In the genomic region with DNA sequence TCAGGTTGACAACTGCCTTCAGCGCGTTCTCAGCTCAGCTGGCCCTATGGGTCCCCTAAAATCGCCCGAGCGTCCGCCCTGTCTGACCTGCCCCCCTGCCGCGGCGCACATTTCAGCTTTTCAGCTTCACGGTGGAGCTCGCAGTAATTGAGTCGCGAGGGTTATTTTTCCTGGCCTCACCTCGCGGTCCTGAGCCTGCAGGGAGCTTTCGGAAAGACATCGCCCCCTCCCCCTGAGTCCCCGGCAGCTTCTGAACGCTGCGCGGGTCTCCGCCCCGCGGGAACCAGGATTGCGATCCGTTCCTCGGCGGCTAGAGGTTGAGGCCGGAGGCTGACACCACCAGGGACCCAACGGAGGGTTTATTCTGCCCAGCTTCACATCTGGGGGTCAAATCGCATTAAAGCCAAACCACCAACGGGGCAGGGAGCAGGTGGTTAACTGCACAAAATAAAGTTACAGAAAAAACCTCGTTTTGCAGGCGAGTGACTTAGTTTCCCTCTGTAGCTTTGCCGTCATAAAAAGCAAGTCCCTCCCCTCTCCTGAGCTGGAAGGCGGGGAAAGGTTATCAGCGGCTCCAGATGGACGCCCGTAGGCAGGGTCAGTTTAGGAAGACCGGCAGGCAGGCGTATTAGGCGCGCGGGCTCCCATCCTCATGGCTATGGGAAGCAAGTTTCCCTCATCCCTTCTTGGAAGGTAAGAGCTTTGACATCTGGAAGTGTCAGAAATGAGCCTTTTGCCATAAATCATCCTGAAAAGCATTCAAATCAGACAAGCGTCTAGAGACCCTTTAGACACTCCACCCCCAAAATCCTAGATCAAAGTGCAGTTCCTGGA, we compare ENCODE assay signal across 12 cellular contexts. TPM values are rescaled to one million over a fixed set of nuclear protein-coding genes. Genes with fewer than 3 reads are reported as not detected.
DNase-seq lines count a peak whose midpoint lies in the region; ATAC-seq and TF ChIP-seq lines count a peak whose summit lies in the region.
"Had no signal": no experiment of that assay in that cellular context is flagged by ENCODE, and none has a peak within 500 bp of the region (broad histone marks: within the 10 kb centered on the region; RNA-seq: fewer than 3 reads in every experiment).

No MANE protein-coding gene starts in this region.

- peak overlapping the region; percentile 49 for H4K8ac ChIP-seq in mesenchymal stem cell (ENCODE audit: low read length)

- H3K27ac Mint-ChIP-seq in activated naive CD4-positive, alpha-beta T cell treated with anti-CD3 and anti-CD28 coated beads, Interleukin-2, amount 10 ng/mL, durations not matched to agents 7 days and 5 days = peak overlapping the region; percentile 28
- H3K27ac Mint-ChIP-seq in activated naive CD4-positive, alpha-beta T cell treated with anti-CD3 and anti-CD28 coated beads, Interleukin-2, amount 50 U/mL, for 72 hours = no peak overlapping the region

- H3K9me3 ChIP-seq in mesenchymal stem cell (ENCODE audit: control insufficient read depth, low read length) = no peaks in the 10 kb centered on the region

- POLR2A ChIA-PET in GM10248 (lab: Yijun Ruan, JAX) = no interaction called here

- no peak overlapping the region for H2BK120ac ChIP-seq in mesenchymal stem cell (ENCODE audit: low read depth, low read length)

- H3K27me3 ChIP-seq in dorsolateral prefrontal cortex (peaks cover 20 to 100% (median 94%) of the 10 kb centered on the region in 45 donors), mesenchymal stem cell (ENCODE audit: control insufficient read depth in 1 of 2, insufficient read depth in 1 of 2, low read length in 2 of 2) (no peaks in the 10 kb centered on the region)

- no peaks in the 10 kb centered on the region for H3K36me3 Mint-ChIP-seq in activated naive CD4-positive, alpha-beta T cell treated with anti-CD3 and anti-CD28 coated beads, Interleukin-2, amount 10 ng/mL, durations not matched to agents 7 days and 5 days
- peaks cover 26 to 50% of the 10 kb centered on the region in 2 donors for H3K36me3 Mint-ChIP-seq in activated naive CD4-positive, alpha-beta T cell treated with anti-CD3 and anti-CD28 coated beads, Interleukin-2, amount 50 U/mL, for 72 hours

- CTCF ChIA-PET in activated naive CD4-positive, alpha-beta T cell treated with anti-CD3 and anti-CD28 coated beads, Interleukin-2, amount 10 ng/mL, durations not matched to agents 7 days and 5 days (lab: Charles Lee) = no interaction called here
- CTCF ChIA-PET in GM10248 (lab: Yijun Ruan, JAX) = interaction anchor here (0.7 to 1.6 kb wide), 3 partner anchors 10 to 13 kb away, joined by 3 read pairs; partner anchors contain the start of gene TWIST1

- TF ChIP-seq CTCF in dorsolateral prefrontal cortex (IDR thresholded peaks at IDR 0.05 in 54 of 56, conservative IDR thresholded peaks at IDR 0.05 in 2 of 56; ENCODE audit: low read depth in 1 of 56, partially characterized antibody in 56 of 56) = no peak
- no peak for TF ChIP-seq CTCF in GM10248 (IDR thresholded peaks at IDR 0.05; ENCODE audit: control extremely low read depth, extremely low read depth, low read depth, missing control alignments)

- peak overlapping the region in 45 of 59 donors; percentile 2 to 59 (median 40) for H3K4me3 ChIP-seq in dorsolateral prefrontal cortex
- H3K4me3 ChIP-seq in mesenchymal stem cell (ENCODE audit: insufficient read depth in 1 of 2, low read depth in 1 of 2, low read length in 2 of 2) = peak overlapping the region; percentile 57 to 83
- peak overlapping the region; percentile 44 for H3K4me3 ChIP-seq in urinary bladder (ENCODE audit: low read depth, low read length)

- H3K4ac ChIP-seq in mesenchymal stem cell (ENCODE audit: low read depth in 1 of 2, low read length in 2 of 2) = peak overlapping the region in 1 of 2 experiments; percentile 73

- no peak for DNase-seq in activated naive CD4-positive, alpha-beta T cell treated with anti-CD3 and anti-CD28 coated beads, Interleukin-2, amount 10 ng/mL, durations not matched to agents 7 days and 5 days
- no peak for DNase-seq in activated naive CD4-positive, alpha-beta T cell treated with anti-CD3 and anti-CD28 coated beads, Interleukin-2, amount 50 U/mL, for 72 hours (ENCODE audit: low spot score in 2 of 2)
- DNase-seq in dorsolateral prefrontal cortex = no peak
- peak; percentile 17 for DNase-seq in mesenchymal stem cell
- no peak for DNase-seq in cortex of kidney (lab: John Stamatoyannopoulos, UW)
- no peak for DNase-seq in KG1 (lab: John Stamatoyannopoulos, UW)
- DNase-seq in GM10248 (ENCODE audit: extremely low spot score) = no peak
- DNase-seq: C1 segment of cervical spinal cord; NCI-H1436; stimulated activated CD4-positive, alpha-beta T cell treated with anti-CD3 and anti-CD28 coated beads, Interleukin-4, amount 100 ng/mL, for 4 hours had no signal

- H2AFZ ChIP-seq in mesenchymal stem cell (ENCODE audit: low read depth, low read length) = no peak overlapping the region

- peak overlapping the region; percentile 99 for H3K9ac ChIP-seq in mesenchymal stem cell (ENCODE audit: low read length)

- peak overlapping the region; percentile 7 for H4K91ac ChIP-seq in mesenchymal stem cell (ENCODE audit: low read length)

- no peak overlapping the region for H3K4me3 Mint-ChIP-seq in activated naive CD4-positive, alpha-beta T cell treated with anti-CD3 and anti-CD28 coated beads, Interleukin-2, amount 10 ng/mL, durations not matched to agents 7 days and 5 days

- H2BK5ac ChIP-seq in mesenchymal stem cell (ENCODE audit: low read depth, low read length, poor library complexity, severe bottlenecking) = no peak overlapping the region

- peaks cover 8% of the 10 kb centered on the region for H3K79me1 ChIP-seq in mesenchymal stem cell (replicated peaks; ENCODE audit: low read length, poor library complexity, severe bottlenecking)

- H3K27ac ChIP-seq in dorsolateral prefrontal cortex (peak overlapping the region in 2 of 59 donors; percentile 12 to 61), mesenchymal stem cell (ENCODE audit: low read length, poor library complexity, severe bottlenecking) (no peak overlapping the region), urinary bladder (ENCODE audit: low read depth) (no peak overlapping the region)

- H3K14ac ChIP-seq in mesenchymal stem cell (ENCODE audit: low read length in 2 of 2) = peak overlapping the region in 1 of 2 experiments; percentile 26

- H3K4me1 Mint-ChIP-seq in activated naive CD4-positive, alpha-beta T cell treated with anti-CD3 and anti-CD28 coated beads, Interleukin-2, amount 10 ng/mL, durations not matched to agents 7 days and 5 days = no peaks in the 10 kb centered on the region

- no peaks in the 10 kb centered on the region for H3K9me3 Mint-ChIP-seq in activated naive CD4-positive, alpha-beta T cell treated with anti-CD3 and anti-CD28 coated beads, Interleukin-2, amount 10 ng/mL, durations not matched to agents 7 days and 5 days
- peaks cover 0 to 3% of the 10 kb centered on the region in 2 donors for H3K9me3 Mint-ChIP-seq in activated naive CD4-positive, alpha-beta T cell treated with anti-CD3 and anti-CD28 coated beads, Interleukin-2, amount 50 U/mL, for 72 hours

- H3K4me1 ChIP-seq in mesenchymal stem cell (ENCODE audit: control insufficient read depth, insufficient read depth, low read depth, low read length) (peaks cover 14% of the 10 kb centered on the region), urinary bladder (ENCODE audit: insufficient read depth) (no peaks in the 10 kb centered on the region)

- H3K18ac ChIP-seq in mesenchymal stem cell (ENCODE audit: low read depth in 1 of 2, low read length in 2 of 2) = peak overlapping the region; percentile 19 to 44

- intact Hi-C loops in dorsolateral prefrontal cortex (cut with DNase I) = no loop called here

- no peaks in the 10 kb centered on the region for H3K36me3 ChIP-seq in mesenchymal stem cell (ENCODE audit: control insufficient read depth in 1 of 2, insufficient read depth in 2 of 2, low read depth in 1 of 2, low read length in 2 of 2)
- no peaks in the 10 kb centered on the region for H3K36me3 ChIP-seq in urinary bladder (ENCODE audit: insufficient read depth)

- no peak overlapping the region for H2AK5ac ChIP-seq in mesenchymal stem cell (ENCODE audit: low read length, severe bottlenecking)

- H3K23ac ChIP-seq in mesenchymal stem cell (ENCODE audit: low read length in 2 of 2) = no peak overlapping the region

- peaks cover 57% of the 10 kb centered on the region for H3K27me3 Mint-ChIP-seq in activated naive CD4-positive, alpha-beta T cell treated with anti-CD3 and anti-CD28 coated beads, Interleukin-2, amount 10 ng/mL, durations not matched to agents 7 days and 5 days

- peak overlapping the region; percentile 100 for H3K4me2 ChIP-seq in mesenchymal stem cell (ENCODE audit: low read length, poor library complexity, severe bottlenecking)

- 2% methylated on average over 45 of the region's 45 CpGs for WGBS in mesenchymal stem cell
- 1% methylated on average over 45 of the region's 45 CpGs for WGBS in urinary bladder

- no peak for ATAC-seq in activated naive CD4-positive, alpha-beta T cell treated with anti-CD3 and anti-CD28 coated beads, Interleukin-2, amount 50 U/mL, for 72 hours

- peak overlapping the region in 1 of 2 experiments; percentile 73 for H2BK12ac ChIP-seq in mesenchymal stem cell (ENCODE audit: low read length in 2 of 2)

- no peak overlapping the region for H2BK15ac ChIP-seq in mesenchymal stem cell (ENCODE audit: low read depth, poor library complexity, severe bottlenecking)

RNA-seq across cellular contexts. Expression of gene TWIST1, which starts 10.9 kb away (rescaled TPM):
- total RNA-seq in activated naive CD4-positive, alpha-beta T cell treated with anti-CD3 and anti-CD28 coated beads, Interleukin-2, amount 50 U/mL, for 72 hours = not detected
- 1 to 10 TPM in 109 of 120 experiments, under 1 TPM in 10, not detected in 1; 0.63 to 9.3 (median 2.6) TPM for total RNA-seq in dorsolateral prefrontal cortex
- polyA plus RNA-seq in mesenchymal stem cell (2013, experiment 1 of 2) = 18.3 TPM
- 18.4 TPM for polyA plus RNA-seq in mesenchymal stem cell (2013, experiment 2 of 2)
- 22.9 TPM for total RNA-seq in urinary bladder
- polyA plus RNA-seq in urinary bladder = 28.4 TPM

RNA-seq across cellular contexts. Expression of gene FERD3L, which starts 38.7 kb away (rescaled TPM):
- total RNA-seq in activated naive CD4-positive, alpha-beta T cell treated with anti-CD3 and anti-CD28 coated beads, Interleukin-2, amount 50 U/mL, for 72 hours = not detected
- total RNA-seq in dorsolateral prefrontal cortex (1 to 10 TPM in 16 of 120 experiments, under 1 TPM in 12, not detected in 92; 0.76 to 3.1 (median 1.1) TPM), urinary bladder (not detected)
- not detected for polyA plus RNA-seq in mesenchymal stem cell (2013, experiment 1 of 2)
- polyA plus RNA-seq in mesenchymal stem cell (2013, experiment 2 of 2) = not detected
- polyA plus RNA-seq in urinary bladder = 0.16 TPM
- total RNA-seq: T-helper 2 cell treated with Interferon-gamma antibody and Interleukin-4, amounts not matched to agents 100 ng/mL and 5 ng/mL, for 36 hours had no signal
